In genomic region chr10:121683366-121683765, GRCh38 we compare ENCODE assay signal across 16 cellular contexts.
"Had no signal": no experiment of that assay in that cellular context is flagged by ENCODE, and none has a peak within 500 bp of the region (broad histone marks: within the 10 kb centered on the region; RNA-seq: fewer than 3 reads in every experiment).

No MANE protein-coding gene starts in this region.

- H3K27ac Mint-ChIP-seq: progenitor cell of endocrine pancreas had no signal

- H3K27me3 Mint-ChIP-seq: progenitor cell of endocrine pancreas had no signal

- DNase-seq: caudate nucleus; colonic mucosa; dermis blood vessel endothelial cell; effector CD4-positive, alpha-beta T cell; gastrocnemius medialis; kidney; left colon; left ventricle myocardium superior; mesenchymal stem cell; midbrain; occipital lobe; pancreas; stimulated activated CD4-positive, alpha-beta T cell treated with anti-CD3 and anti-CD28 coated beads, Interleukin-2, amount 100 ng/mL, for 48 hours; stimulated activated naive CD4-positive, alpha-beta T cell treated with Interleukin-2 at 50 U/mL for 16 hours had no signal

- H3K36me3 ChIP-seq: colonic mucosa, gastrocnemius medialis, pancreas had no signal

- H3K27me3 ChIP-seq: colonic mucosa, pancreas had no signal

- H3K4me3 ChIP-seq: colonic mucosa, gastrocnemius medialis, lung, pancreas had no signal

- H3K4me1 ChIP-seq: colonic mucosa, gastrocnemius medialis, pancreas had no signal

- H3K9me3 ChIP-seq: colonic mucosa, gastrocnemius medialis, pancreas had no signal

- H3K27ac ChIP-seq: colonic mucosa, gastrocnemius medialis, pancreas had no signal
